Comparison of ENCODE assay signal across 2 cellular contexts in genomic region chr14:89167705-89168104, GRCh38.
TF ChIP-seq lines count a peak whose summit lies in the region.

No MANE protein-coding gene starts in this region.

TF ChIP-seq in GM23338, 12 proteins besides CTCF, POLR2A, EP300 and RAD21 (continued from another document):
- TF ChIP-seq ZNF462 (CRISPR knock-in tag; IDR thresholded peaks at IDR 0.05): no peak
- no peak for TF ChIP-seq POLR2AphosphoS5 (IDR thresholded peaks at IDR 0.05; ENCODE audit: low read depth)
- no peak for TF ChIP-seq JUNB (IDR thresholded peaks at IDR 0.05; ENCODE audit: unreplicated experiment)
- no peak for TF ChIP-seq ZNF114 (CRISPR knock-in tag; IDR thresholded peaks at IDR 0.05)
- no peak for TF ChIP-seq REST (IDR thresholded peaks at IDR 0.05; ENCODE audit: unreplicated experiment)
- no peak for TF ChIP-seq ETS1 (IDR thresholded peaks at IDR 0.05)
- TF ChIP-seq STAT1 (IDR thresholded peaks at IDR 0.05; ENCODE audit: unreplicated experiment): no peak
- no peak for TF ChIP-seq ZNF331 (CRISPR knock-in tag; IDR thresholded peaks at IDR 0.05; ENCODE audit: low read depth)
- TF ChIP-seq EZH2phosphoT487 (IDR thresholded peaks at IDR 0.05; ENCODE audit: unreplicated experiment): no peak
- TF ChIP-seq NANOG (IDR thresholded peaks at IDR 0.05; ENCODE audit: borderline replicate concordance): no peak

TF ChIP-seq in WTC11, 78 proteins besides CTCF, POLR2A, EP300 and RAD21 (continued from another document):
- TF ChIP-seq PRDM15 (CRISPR knock-in tag; IDR thresholded peaks at IDR 0.05) (no peak), MXD4 (CRISPR knock-in tag; IDR thresholded peaks at IDR 0.05; ENCODE audit: borderline replicate concordance) (no peak), ZNF232 (CRISPR knock-in tag; IDR thresholded peaks at IDR 0.05) (no peak), NFATC4 (CRISPR knock-in tag; IDR thresholded peaks at IDR 0.05) (no peak), ESRRA (CRISPR knock-in tag; IDR thresholded peaks at IDR 0.05; ENCODE audit: borderline replicate concordance) (no peak), AR (CRISPR knock-in tag; IDR thresholded peaks at IDR 0.05) (no peak), CREB1 (CRISPR knock-in tag; IDR thresholded peaks at IDR 0.05) (no peak), NR3C1 (CRISPR knock-in tag; conservative IDR thresholded peaks at IDR 0.05; ENCODE audit: low read depth) (no peak)
